13 cellular contexts compared by ENCODE assay signal in the genomic region with DNA sequence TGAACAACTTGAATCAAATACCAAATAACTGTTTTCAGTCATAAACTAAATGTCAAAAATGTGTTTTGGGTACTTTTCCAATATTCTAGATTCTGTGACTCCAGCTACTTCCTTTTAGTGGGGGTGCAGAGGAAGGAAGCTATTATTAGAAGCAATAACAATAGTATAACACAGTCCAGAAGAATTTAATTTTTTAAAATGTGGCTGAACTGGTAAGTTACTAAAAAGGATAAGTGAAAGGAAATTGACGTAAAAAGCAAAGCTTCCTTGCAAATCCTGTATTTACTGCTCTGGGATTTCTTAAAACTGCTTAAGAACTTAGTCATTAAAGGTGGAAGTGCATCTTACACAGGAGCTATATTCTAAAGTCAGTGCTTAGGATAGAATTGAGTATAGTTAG. TPM values are rescaled to one million over a fixed set of nuclear protein-coding genes. Genes with fewer than 3 reads are reported as not detected.
DNase-seq lines count a peak whose midpoint lies in the region; ATAC-seq and TF ChIP-seq lines count a peak whose summit lies in the region.
"Had no signal": no experiment of that assay in that cellular context is flagged by ENCODE, and none has a peak within 500 bp of the region (broad histone marks: within the 10 kb centered on the region; RNA-seq: fewer than 3 reads in every experiment).

No MANE protein-coding gene starts in this region.

- no peaks in the 10 kb centered on the region for H3K79me2 ChIP-seq in Loucy (ENCODE audit: insufficient read depth, low read length)

- H3K27ac ChIP-seq in left ventricle myocardium inferior (replicated peaks) = peak overlapping the region; percentile 55
- peak overlapping the region in 1 of 2 donors; percentile 49 for H3K27ac ChIP-seq in thoracic aorta
- H3K27ac ChIP-seq: C4-2B had no signal

- TF ChIP-seq CTCF in left ventricle myocardium inferior (IDR thresholded peaks at IDR 0.05; ENCODE audit: borderline replicate concordance) (no peak), Loucy (conservative IDR thresholded peaks at IDR 0.05; ENCODE audit: low read length) (no peak), fibroblast of the aortic adventitia (IDR thresholded peaks at IDR 0.05; ENCODE audit: insufficient read depth, low read length) (no peak), thoracic aorta (IDR thresholded peaks at IDR 0.05) (no peak), foreskin fibroblast (IDR thresholded peaks at IDR 0.05; ENCODE audit: low read depth, low read length) (no peak)

- H2AFZ ChIP-seq in Loucy (ENCODE audit: low read length) = 0 out of 2 replicates have a peak overlapping the region, but pooled peaks have one; percentile 7

- no peaks in the 10 kb centered on the region for H3K36me3 ChIP-seq in left ventricle myocardium inferior
- H3K36me3 ChIP-seq in Loucy (ENCODE audit: insufficient read depth, low read length) = no peaks in the 10 kb centered on the region
- H3K36me3 ChIP-seq in thoracic aorta = no peaks in the 10 kb centered on the region
- H3K36me3 ChIP-seq: HAP-1 had no signal

- intact Hi-C loops in left ventricle myocardium inferior (cut with micrococcal nuclease) = no loop called here
- intact Hi-C loops in left ventricle myocardium superior (cut with micrococcal nuclease) = no loop called here

- no peaks in the 10 kb centered on the region for H4K20me1 ChIP-seq in Loucy (ENCODE audit: insufficient read depth, low read length, poor library complexity, severe bottlenecking)

- ATAC-seq in left ventricle myocardium superior (no peak), thoracic aorta (ENCODE audit: insufficient number of reproducible peaks, low FRiP score, low read depth) (no peak), HG02852 (IDR thresholded peaks at IDR 0.05; ENCODE audit: unreplicated experiment) (no peak)

- no peak overlapping the region for H3K4me2 ChIP-seq in Loucy (ENCODE audit: low read depth, low read length, poor library complexity, severe bottlenecking)

- no peaks in the 10 kb centered on the region for H3K9me2 ChIP-seq in Loucy (replicated peaks; ENCODE audit: low read depth, low read length)

- no peak overlapping the region for H3K9ac ChIP-seq in Loucy (ENCODE audit: low read depth, low read length, poor library complexity, severe bottlenecking)

- DNase-seq in left ventricle myocardium inferior = no peak
- no peak for DNase-seq in left ventricle myocardium superior
- peak; percentile 29 for DNase-seq in fibroblast of the aortic adventitia (ENCODE audit: low read depth)
- DNase-seq in thoracic aorta (ENCODE audit: low spot score) = no peak
- DNase-seq in NCI-H1436 (lab: John Stamatoyannopoulos, UW) = no peak
- no peak for DNase-seq in foreskin fibroblast
- DNase-seq: CD4-positive, alpha-beta memory T cell; DMS79; EL had no signal

- H3K9me3 ChIP-seq in left ventricle myocardium inferior (replicated peaks) (no peaks in the 10 kb centered on the region), Loucy (ENCODE audit: insufficient read depth, low read depth, low read length) (no peaks in the 10 kb centered on the region), thoracic aorta (no peaks in the 10 kb centered on the region)
- H3K9me3 ChIP-seq: HAP-1 had no signal

- no peaks in the 10 kb centered on the region for H3K27me3 ChIP-seq in left ventricle myocardium inferior (ENCODE audit: low read depth)
- H3K27me3 ChIP-seq in Loucy (ENCODE audit: insufficient read depth, low read length, poor library complexity, severe bottlenecking) = no peaks in the 10 kb centered on the region
- H3K27me3 ChIP-seq in thoracic aorta (replicated peaks; ENCODE audit: insufficient read depth) = no peaks in the 10 kb centered on the region

- H3K4me3 ChIP-seq in left ventricle myocardium inferior (peak overlapping the region; percentile 23), Loucy (ENCODE audit: low read length, poor library complexity, severe bottlenecking) (no peak overlapping the region), fibroblast of the aortic adventitia (ENCODE audit: low read depth, low read length) (no peak overlapping the region), thoracic aorta (peak overlapping the region; percentile 33), foreskin fibroblast (ENCODE audit: low read depth in 1 of 2, low read length in 2 of 2) (no peak overlapping the region)
- H3K4me3 ChIP-seq: HAP-1 had no signal

- no peaks in the 10 kb centered on the region for H3K4me1 ChIP-seq in left ventricle myocardium inferior
- peaks cover 20% of the 10 kb centered on the region for H3K4me1 ChIP-seq in Loucy (ENCODE audit: insufficient read depth, low read length, poor library complexity, severe bottlenecking)
- peaks cover 0 to 6% of the 10 kb centered on the region in 2 donors for H3K4me1 ChIP-seq in thoracic aorta (ENCODE audit: control insufficient read depth in 1 of 2, low read depth in 2 of 2)
- H3K4me1 ChIP-seq: HAP-1 had no signal

- H3F3A ChIP-seq in Loucy (ENCODE audit: low read depth) = no peaks in the 10 kb centered on the region

RNA-seq across cellular contexts. Expression of a gene that starts 53.2 kb away (rescaled TPM):
- total RNA-seq in left ventricle myocardium inferior (6.2 TPM), left ventricle myocardium superior (5.8 TPM), fibroblast of the aortic adventitia (ENCODE audit: low replicate concordance) (25.5 and 30.5 TPM in 2 replicates), thoracic aorta (10 to 100 TPM; 19.4 to 55.5 TPM)

RNA-seq across cellular contexts. Expression of a gene that starts 53.6 kb away (rescaled TPM):
- total RNA-seq in left ventricle myocardium inferior = 0.66 TPM
- total RNA-seq in left ventricle myocardium superior = 0.94 TPM
- total RNA-seq in fibroblast of the aortic adventitia (ENCODE audit: low replicate concordance) = 4.0 and 12.7 TPM in 2 replicates
- total RNA-seq in thoracic aorta = 1 to 10 TPM in 1 of 2 donors, under 1 TPM in 1; 0.41 to 1.8 TPM

Comparison
In these comparisons a context has a peak if more than half of its experiments do, and no peak if none do; other contexts are left out.
1. H3K4me3 ChIP-seq: peak in left ventricle myocardium inferior (single experiment) and thoracic aorta (single experiment); none in Loucy (single experiment), fibroblast of the aortic adventitia (single experiment) and foreskin fibroblast (0 of 2).